Comparison of ENCODE assay signal across 1 cellular context in the genomic region with DNA sequence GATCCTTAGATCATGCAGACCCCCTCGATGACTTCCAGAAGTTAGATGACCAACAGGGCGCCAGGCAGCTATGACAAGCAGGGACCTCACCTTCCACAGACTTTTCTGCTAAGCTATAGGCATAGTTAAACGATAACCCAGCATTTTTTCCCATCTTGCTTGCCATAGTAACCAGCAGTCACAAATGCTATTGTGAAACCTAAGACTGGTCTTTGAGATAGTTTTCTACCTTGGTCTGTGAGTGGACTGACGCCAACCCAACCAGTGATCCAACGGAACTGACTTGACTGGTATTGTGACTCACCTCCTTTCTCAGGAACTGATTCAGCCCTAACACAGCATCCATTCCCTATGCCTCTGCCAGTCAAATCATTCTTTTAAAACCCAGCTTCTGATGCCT.
A peak's percentile ranks its signal among the peaks of the same experiment; 100 is the strongest.
TF ChIP-seq lines count a peak whose summit lies in the region.

No MANE protein-coding gene starts in this region.

TF ChIP-seq in HepG2, 621 proteins besides CTCF, POLR2A, EP300 and RAD21 (continues in another document):
- TF ChIP-seq, protein P1, sequence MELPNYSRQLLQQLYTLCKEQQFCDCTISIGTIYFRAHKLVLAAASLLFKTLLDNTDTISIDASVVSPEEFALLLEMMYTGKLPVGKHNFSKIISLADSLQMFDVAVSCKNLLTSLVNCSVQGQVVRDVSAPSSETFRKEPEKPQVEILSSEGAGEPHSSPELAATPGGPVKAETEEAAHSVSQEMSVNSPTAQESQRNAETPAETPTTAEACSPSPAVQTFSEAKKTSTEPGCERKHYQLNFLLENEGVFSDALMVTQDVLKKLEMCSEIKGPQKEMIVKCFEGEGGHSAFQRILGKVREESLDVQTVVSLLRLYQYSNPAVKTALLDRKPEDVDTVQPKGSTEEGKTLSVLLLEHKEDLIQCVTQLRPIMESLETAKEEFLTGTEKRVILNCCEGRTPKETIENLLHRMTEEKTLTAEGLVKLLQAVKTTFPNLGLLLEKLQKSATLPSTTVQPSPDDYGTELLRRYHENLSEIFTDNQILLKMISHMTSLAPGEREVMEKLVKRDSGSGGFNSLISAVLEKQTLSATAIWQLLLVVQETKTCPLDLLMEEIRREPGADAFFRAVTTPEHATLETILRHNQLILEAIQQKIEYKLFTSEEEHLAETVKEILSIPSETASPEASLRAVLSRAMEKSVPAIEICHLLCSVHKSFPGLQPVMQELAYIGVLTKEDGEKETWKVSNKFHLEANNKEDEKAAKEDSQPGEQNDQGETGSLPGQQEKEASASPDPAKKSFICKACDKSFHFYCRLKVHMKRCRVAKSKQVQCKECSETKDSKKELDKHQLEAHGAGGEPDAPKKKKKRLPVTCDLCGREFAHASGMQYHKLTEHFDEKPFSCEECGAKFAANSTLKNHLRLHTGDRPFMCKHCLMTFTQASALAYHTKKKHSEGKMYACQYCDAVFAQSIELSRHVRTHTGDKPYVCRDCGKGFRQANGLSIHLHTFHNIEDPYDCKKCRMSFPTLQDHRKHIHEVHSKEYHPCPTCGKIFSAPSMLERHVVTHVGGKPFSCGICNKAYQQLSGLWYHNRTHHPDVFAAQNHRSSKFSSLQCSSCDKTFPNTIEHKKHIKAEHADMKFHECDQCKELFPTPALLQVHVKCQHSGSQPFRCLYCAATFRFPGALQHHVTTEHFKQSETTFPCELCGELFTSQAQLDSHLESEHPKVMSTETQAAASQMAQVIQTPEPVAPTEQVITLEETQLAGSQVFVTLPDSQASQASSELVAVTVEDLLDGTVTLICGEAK (IDR thresholded peaks at IDR 0.05): no peak
- TF ChIP-seq, protein P1 (CRISPR knock-in tag; IDR thresholded peaks at IDR 0.05): no peak
- TF ChIP-seq, protein P2, sequence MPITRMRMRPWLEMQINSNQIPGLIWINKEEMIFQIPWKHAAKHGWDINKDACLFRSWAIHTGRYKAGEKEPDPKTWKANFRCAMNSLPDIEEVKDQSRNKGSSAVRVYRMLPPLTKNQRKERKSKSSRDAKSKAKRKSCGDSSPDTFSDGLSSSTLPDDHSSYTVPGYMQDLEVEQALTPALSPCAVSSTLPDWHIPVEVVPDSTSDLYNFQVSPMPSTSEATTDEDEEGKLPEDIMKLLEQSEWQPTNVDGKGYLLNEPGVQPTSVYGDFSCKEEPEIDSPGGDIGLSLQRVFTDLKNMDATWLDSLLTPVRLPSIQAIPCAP (CRISPR knock-in tag; IDR thresholded peaks at IDR 0.05; ENCODE audit: low read depth): no peak
- no peak for TF ChIP-seq KLF11 (CRISPR knock-in tag; IDR thresholded peaks at IDR 0.05)
- TF ChIP-seq ZFX (CRISPR knock-in tag; IDR thresholded peaks at IDR 0.05; ENCODE audit: low read depth): no peak
- no peak for TF ChIP-seq ZNF17 (CRISPR knock-in tag; IDR thresholded peaks at IDR 0.05)
- TF ChIP-seq BRCA1 (CRISPR knock-in tag; IDR thresholded peaks at IDR 0.05): no peak
- TF ChIP-seq ARNT2 (CRISPR knock-in tag; IDR thresholded peaks at IDR 0.05; ENCODE audit: low read depth): no peak
- TF ChIP-seq ZNF644 (CRISPR knock-in tag; IDR thresholded peaks at IDR 0.05; ENCODE audit: low read depth): peak; percentile 21; the same call in 1 of the 2 replicates
- TF ChIP-seq ZMAT3 (CRISPR knock-in tag; conservative IDR thresholded peaks at IDR 0.05): no peak
- TF ChIP-seq GLI4 (CRISPR knock-in tag; IDR thresholded peaks at IDR 0.05; ENCODE audit: borderline replicate concordance): no peak
- no peak for TF ChIP-seq THAP11 (CRISPR knock-in tag; IDR thresholded peaks at IDR 0.05)
- no peak for TF ChIP-seq SOX13 (IDR thresholded peaks at IDR 0.05)
- TF ChIP-seq SOX13 (CRISPR knock-in tag; conservative IDR thresholded peaks at IDR 0.05 in 1 of 2, IDR thresholded peaks at IDR 0.05 in 1 of 2): no peak
- no peak for TF ChIP-seq MXI1 (IDR thresholded peaks at IDR 0.05; ENCODE audit: borderline replicate concordance, low read depth, low read length)
- no peak for TF ChIP-seq ZNF678 (CRISPR knock-in tag; IDR thresholded peaks at IDR 0.05)
- peak; percentile 64 for TF ChIP-seq ZMYM4 (CRISPR knock-in tag; IDR thresholded peaks at IDR 0.05)
- TF ChIP-seq MTF2 (CRISPR knock-in tag; IDR thresholded peaks at IDR 0.05; ENCODE audit: borderline replicate concordance): no peak
- no peak for TF ChIP-seq STAG1 (CRISPR knock-in tag; IDR thresholded peaks at IDR 0.05)
- TF ChIP-seq, protein P3, sequence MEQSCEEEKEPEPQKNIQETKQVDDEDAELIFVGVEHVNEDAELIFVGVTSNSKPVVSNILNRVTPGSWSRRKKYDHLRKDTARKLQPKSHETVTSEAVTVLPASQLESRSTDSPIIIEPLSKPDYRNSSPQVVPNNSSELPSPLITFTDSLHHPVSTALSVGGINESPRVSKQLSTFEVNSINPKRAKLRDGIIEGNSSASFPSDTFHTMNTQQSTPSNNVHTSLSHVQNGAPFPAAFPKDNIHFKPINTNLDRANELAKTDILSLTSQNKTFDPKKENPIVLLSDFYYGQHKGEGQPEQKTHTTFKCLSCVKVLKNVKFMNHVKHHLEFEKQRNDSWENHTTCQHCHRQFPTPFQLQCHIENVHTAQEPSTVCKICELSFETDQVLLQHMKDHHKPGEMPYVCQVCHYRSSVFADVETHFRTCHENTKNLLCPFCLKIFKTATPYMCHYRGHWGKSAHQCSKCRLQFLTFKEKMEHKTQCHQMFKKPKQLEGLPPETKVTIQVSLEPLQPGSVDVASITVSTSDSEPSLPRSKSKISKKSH (CRISPR knock-in tag; IDR thresholded peaks at IDR 0.05; ENCODE audit: borderline replicate concordance): no peak
- TF ChIP-seq, protein P4, sequence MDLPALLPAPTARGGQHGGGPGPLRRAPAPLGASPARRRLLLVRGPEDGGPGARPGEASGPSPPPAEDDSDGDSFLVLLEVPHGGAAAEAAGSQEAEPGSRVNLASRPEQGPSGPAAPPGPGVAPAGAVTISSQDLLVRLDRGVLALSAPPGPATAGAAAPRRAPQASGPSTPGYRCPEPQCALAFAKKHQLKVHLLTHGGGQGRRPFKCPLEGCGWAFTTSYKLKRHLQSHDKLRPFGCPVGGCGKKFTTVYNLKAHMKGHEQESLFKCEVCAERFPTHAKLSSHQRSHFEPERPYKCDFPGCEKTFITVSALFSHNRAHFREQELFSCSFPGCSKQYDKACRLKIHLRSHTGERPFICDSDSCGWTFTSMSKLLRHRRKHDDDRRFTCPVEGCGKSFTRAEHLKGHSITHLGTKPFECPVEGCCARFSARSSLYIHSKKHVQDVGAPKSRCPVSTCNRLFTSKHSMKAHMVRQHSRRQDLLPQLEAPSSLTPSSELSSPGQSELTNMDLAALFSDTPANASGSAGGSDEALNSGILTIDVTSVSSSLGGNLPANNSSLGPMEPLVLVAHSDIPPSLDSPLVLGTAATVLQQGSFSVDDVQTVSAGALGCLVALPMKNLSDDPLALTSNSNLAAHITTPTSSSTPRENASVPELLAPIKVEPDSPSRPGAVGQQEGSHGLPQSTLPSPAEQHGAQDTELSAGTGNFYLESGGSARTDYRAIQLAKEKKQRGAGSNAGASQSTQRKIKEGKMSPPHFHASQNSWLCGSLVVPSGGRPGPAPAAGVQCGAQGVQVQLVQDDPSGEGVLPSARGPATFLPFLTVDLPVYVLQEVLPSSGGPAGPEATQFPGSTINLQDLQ (CRISPR knock-in tag; IDR thresholded peaks at IDR 0.05): no peak
- no peak for TF ChIP-seq ATF1 (CRISPR knock-in tag; IDR thresholded peaks at IDR 0.05)
- no peak for TF ChIP-seq ZBTB7A (CRISPR knock-in tag; IDR thresholded peaks at IDR 0.05)
- TF ChIP-seq GTF2F1 (IDR thresholded peaks at IDR 0.05; ENCODE audit: low read length): no peak
- TF ChIP-seq, protein P5, sequence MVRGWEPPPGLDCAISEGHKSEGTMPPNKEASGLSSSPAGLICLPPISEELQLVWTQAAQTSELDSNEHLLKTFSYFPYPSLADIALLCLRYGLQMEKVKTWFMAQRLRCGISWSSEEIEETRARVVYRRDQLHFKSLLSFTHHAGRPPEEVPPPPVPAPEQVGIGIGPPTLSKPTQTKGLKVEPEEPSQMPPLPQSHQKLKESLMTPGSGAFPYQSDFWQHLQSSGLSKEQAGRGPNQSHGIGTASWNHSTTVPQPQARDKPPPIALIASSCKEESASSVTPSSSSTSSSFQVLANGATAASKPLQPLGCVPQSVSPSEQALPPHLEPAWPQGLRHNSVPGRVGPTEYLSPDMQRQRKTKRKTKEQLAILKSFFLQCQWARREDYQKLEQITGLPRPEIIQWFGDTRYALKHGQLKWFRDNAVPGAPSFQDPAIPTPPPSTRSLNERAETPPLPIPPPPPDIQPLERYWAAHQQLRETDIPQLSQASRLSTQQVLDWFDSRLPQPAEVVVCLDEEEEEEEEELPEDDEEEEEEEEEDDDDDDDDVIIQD (CRISPR knock-in tag; IDR thresholded peaks at IDR 0.05; ENCODE audit: low read depth): peak; percentile 47; the same call in 1 of the 2 replicates
- peak; percentile 74; the same call in 1 of the 2 replicates for TF ChIP-seq CEBPB (IDR thresholded peaks at IDR 0.05; ENCODE audit: borderline replicate concordance, low read depth, low read length)
- TF ChIP-seq RFX3 (CRISPR knock-in tag; IDR thresholded peaks at IDR 0.05): peak; percentile 46; the same call in 1 of the 2 replicates
- TF ChIP-seq SSRP1 (CRISPR knock-in tag; IDR thresholded peaks at IDR 0.05): no peak
- TF ChIP-seq, protein P6, sequence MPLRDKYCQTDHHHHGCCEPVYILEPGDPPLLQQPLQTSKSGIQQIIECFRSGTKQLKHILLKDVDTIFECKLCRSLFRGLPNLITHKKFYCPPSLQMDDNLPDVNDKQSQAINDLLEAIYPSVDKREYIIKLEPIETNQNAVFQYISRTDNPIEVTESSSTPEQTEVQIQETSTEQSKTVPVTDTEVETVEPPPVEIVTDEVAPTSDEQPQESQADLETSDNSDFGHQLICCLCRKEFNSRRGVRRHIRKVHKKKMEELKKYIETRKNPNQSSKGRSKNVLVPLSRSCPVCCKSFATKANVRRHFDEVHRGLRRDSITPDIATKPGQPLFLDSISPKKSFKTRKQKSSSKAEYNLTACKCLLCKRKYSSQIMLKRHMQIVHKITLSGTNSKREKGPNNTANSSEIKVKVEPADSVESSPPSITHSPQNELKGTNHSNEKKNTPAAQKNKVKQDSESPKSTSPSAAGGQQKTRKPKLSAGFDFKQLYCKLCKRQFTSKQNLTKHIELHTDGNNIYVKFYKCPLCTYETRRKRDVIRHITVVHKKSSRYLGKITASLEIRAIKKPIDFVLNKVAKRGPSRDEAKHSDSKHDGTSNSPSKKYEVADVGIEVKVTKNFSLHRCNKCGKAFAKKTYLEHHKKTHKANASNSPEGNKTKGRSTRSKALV (CRISPR knock-in tag; IDR thresholded peaks at IDR 0.05): no peak
- TF ChIP-seq SIN3A (IDR thresholded peaks at IDR 0.05; ENCODE audit: borderline replicate concordance, low read depth, low read length): no peak
- TF ChIP-seq, protein P7, sequence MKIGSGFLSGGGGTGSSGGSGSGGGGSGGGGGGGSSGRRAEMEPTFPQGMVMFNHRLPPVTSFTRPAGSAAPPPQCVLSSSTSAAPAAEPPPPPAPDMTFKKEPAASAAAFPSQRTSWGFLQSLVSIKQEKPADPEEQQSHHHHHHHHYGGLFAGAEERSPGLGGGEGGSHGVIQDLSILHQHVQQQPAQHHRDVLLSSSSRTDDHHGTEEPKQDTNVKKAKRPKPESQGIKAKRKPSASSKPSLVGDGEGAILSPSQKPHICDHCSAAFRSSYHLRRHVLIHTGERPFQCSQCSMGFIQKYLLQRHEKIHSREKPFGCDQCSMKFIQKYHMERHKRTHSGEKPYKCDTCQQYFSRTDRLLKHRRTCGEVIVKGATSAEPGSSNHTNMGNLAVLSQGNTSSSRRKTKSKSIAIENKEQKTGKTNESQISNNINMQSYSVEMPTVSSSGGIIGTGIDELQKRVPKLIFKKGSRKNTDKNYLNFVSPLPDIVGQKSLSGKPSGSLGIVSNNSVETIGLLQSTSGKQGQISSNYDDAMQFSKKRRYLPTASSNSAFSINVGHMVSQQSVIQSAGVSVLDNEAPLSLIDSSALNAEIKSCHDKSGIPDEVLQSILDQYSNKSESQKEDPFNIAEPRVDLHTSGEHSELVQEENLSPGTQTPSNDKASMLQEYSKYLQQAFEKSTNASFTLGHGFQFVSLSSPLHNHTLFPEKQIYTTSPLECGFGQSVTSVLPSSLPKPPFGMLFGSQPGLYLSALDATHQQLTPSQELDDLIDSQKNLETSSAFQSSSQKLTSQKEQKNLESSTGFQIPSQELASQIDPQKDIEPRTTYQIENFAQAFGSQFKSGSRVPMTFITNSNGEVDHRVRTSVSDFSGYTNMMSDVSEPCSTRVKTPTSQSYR (CRISPR knock-in tag; IDR thresholded peaks at IDR 0.05; ENCODE audit: borderline replicate concordance): no peak
- TF ChIP-seq ZNF883 (CRISPR knock-in tag; IDR thresholded peaks at IDR 0.05; ENCODE audit: not compliant biosample characterization): no peak
- TF ChIP-seq HMG20B (CRISPR knock-in tag; conservative IDR thresholded peaks at IDR 0.05): no peak
- TF ChIP-seq ZNF749 (CRISPR knock-in tag; IDR thresholded peaks at IDR 0.05; ENCODE audit: borderline replicate concordance): no peak
- no peak for TF ChIP-seq ZNF124 (CRISPR knock-in tag; IDR thresholded peaks at IDR 0.05)
